9 cellular contexts compared by ENCODE assay signal in the genomic region with DNA sequence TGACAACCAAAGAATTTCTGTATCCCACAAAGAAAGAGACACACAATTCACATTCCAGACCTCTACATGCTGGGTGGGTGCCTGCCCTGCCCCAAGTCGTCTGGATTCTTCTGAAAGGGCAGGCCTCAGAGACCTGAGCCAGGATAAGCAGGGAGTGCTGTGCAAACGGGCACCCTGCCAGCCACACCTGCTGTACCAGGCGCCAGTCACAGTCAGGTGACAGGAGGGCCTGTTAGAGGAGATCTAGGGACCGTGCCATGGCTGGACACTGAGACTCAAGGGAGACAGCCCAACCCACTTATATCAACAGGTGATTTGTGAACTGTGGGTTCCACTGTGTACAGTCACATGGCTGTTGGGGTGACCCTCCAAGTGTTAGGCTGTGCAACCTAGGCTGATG.
DNase-seq lines count a peak whose midpoint lies in the region; ATAC-seq and TF ChIP-seq lines count a peak whose summit lies in the region.
"Had no signal": no experiment of that assay in that cellular context is flagged by ENCODE, and none has a peak within 500 bp of the region (broad histone marks: within the 10 kb centered on the region; RNA-seq: fewer than 3 reads in every experiment).

No MANE protein-coding gene starts in this region.

- H3K27ac Mint-ChIP-seq in activated naive CD8-positive, alpha-beta T cell = peak overlapping the region; percentile 94
- H3K27ac Mint-ChIP-seq in stimulated activated effector memory CD8-positive, alpha-beta T cell treated with anti-CD3 and anti-CD28 coated beads, Interleukin-12 subunit alpha, Interleukin-12 subunit beta, amount 100 ng/mL, for 72 hours = peak overlapping the region; percentile 24
- no peak overlapping the region for H3K27ac Mint-ChIP-seq in Caco-2 (ENCODE audit: unreplicated experiment)
- H3K27ac Mint-ChIP-seq in natural killer cell = no peak overlapping the region
- H3K27ac Mint-ChIP-seq: activated CD4-positive, alpha-beta memory T cell treated with anti-CD3 and anti-CD28 coated beads for 36 hours had no signal

- CTCF ChIA-PET in HEK293 (lab: Yijun Ruan, JAX) = interaction anchor here (1.3 kb wide), 1 partner anchor 10 kb away, joined by 3 read pairs; no protein-coding TSS in a partner anchor
- CTCF ChIA-PET in Caco-2 (lab: Charles Lee) = no interaction called here

- peaks cover 26% of the 10 kb centered on the region for H3K36me3 Mint-ChIP-seq in activated naive CD8-positive, alpha-beta T cell
- H3K36me3 Mint-ChIP-seq in stimulated activated effector memory CD8-positive, alpha-beta T cell treated with anti-CD3 and anti-CD28 coated beads, Interleukin-12 subunit alpha, Interleukin-12 subunit beta, amount 100 ng/mL, for 72 hours = no peaks in the 10 kb centered on the region
- H3K36me3 Mint-ChIP-seq in Caco-2 (ENCODE audit: insufficient read depth, unreplicated experiment) (peaks cover 12% of the 10 kb centered on the region), natural killer cell (no peaks in the 10 kb centered on the region)

- H3K9me3 ChIP-seq in HEK293 (ENCODE audit: control insufficient read depth, insufficient read depth, low read depth, low read length) = no peaks in the 10 kb centered on the region
- H3K9me3 ChIP-seq in right cardiac atrium (ENCODE audit: control insufficient read depth, low read length) = no peaks in the 10 kb centered on the region
- H3K9me3 ChIP-seq in Caco-2 = no peaks in the 10 kb centered on the region

- H3K4me1 Mint-ChIP-seq in activated naive CD8-positive, alpha-beta T cell (ENCODE audit: low read depth) = peaks cover 94% of the 10 kb centered on the region
- peaks cover 63% of the 10 kb centered on the region for H3K4me1 Mint-ChIP-seq in stimulated activated effector memory CD8-positive, alpha-beta T cell treated with anti-CD3 and anti-CD28 coated beads, Interleukin-12 subunit alpha, Interleukin-12 subunit beta, amount 100 ng/mL, for 72 hours
- H3K4me1 Mint-ChIP-seq in Caco-2 (ENCODE audit: low read depth, unreplicated experiment) (peaks cover 14% of the 10 kb centered on the region), natural killer cell (peaks cover 52 to 53% of the 10 kb centered on the region in 2 donors)

- H3K4me1 ChIP-seq in HEK293 (ENCODE audit: control insufficient read depth, insufficient read depth, low read length) = peaks cover 11% of the 10 kb centered on the region; the same call in 1 of the 2 replicates
- peaks cover 18% of the 10 kb centered on the region for H3K4me1 ChIP-seq in right cardiac atrium (ENCODE audit: control insufficient read depth, insufficient read depth, low read length)
- H3K4me1 ChIP-seq in Caco-2 = peaks cover 14% of the 10 kb centered on the region

- H3K4me3 Mint-ChIP-seq in activated naive CD8-positive, alpha-beta T cell = peak overlapping the region; percentile 10
- no peak overlapping the region for H3K4me3 Mint-ChIP-seq in stimulated activated effector memory CD8-positive, alpha-beta T cell treated with anti-CD3 and anti-CD28 coated beads, Interleukin-12 subunit alpha, Interleukin-12 subunit beta, amount 100 ng/mL, for 72 hours
- H3K4me3 Mint-ChIP-seq in Caco-2 (ENCODE audit: unreplicated experiment) (no peak overlapping the region), natural killer cell (no peak overlapping the region)
- H3K4me3 Mint-ChIP-seq: activated CD4-positive, alpha-beta memory T cell treated with anti-CD3 and anti-CD28 coated beads for 36 hours had no signal

- H3K27ac ChIP-seq in HEK293 (ENCODE audit: extremely low read depth, low read depth, low read length) (no peak overlapping the region), right cardiac atrium (ENCODE audit: low read length) (peak overlapping the region; percentile 70)

- intact Hi-C loops in right cardiac atrium (cut with DNase I) = no loop called here
- intact Hi-C loops in Caco-2 (cut with micrococcal nuclease; ENCODE audit: unreplicated experiment) = no loop called here
- intact Hi-C loops in natural killer cell (cut with micrococcal nuclease) = no loop called here

- DNase-seq in right cardiac atrium (peak; percentile 47 to 83 (median 82)), Caco-2 (no peak), HuH-7.5 (ENCODE audit: low spot score) (no peak), SHP77 treated with DMSO at 0.1 percent for 48 hours (lab: John Stamatoyannopoulos, UW) (no peak), natural killer cell (no peak)
- DNase-seq in stimulated activated effector memory CD8-positive, alpha-beta T cell treated with anti-CD3 and anti-CD28 coated beads, Interleukin-12 subunit alpha, Interleukin-12 subunit beta, amount 100 ng/mL, for 72 hours (ENCODE audit: low spot score in 2 of 2) = no peak
- DNase-seq: activated CD4-positive, alpha-beta memory T cell treated with anti-CD3 and anti-CD28 coated beads for 36 hours had no signal

- no peak overlapping the region for H3K4me3 ChIP-seq in HEK293 (ENCODE audit: low read depth, low read length)
- no peak overlapping the region for H3K4me3 ChIP-seq in right cardiac atrium (ENCODE audit: low read length)
- no peak overlapping the region for H3K4me3 ChIP-seq in Caco-2 (ENCODE audit: low read depth, low read length)

- H3K27me3 ChIP-seq in right cardiac atrium (ENCODE audit: control insufficient read depth, insufficient read depth) (no peaks in the 10 kb centered on the region), Caco-2 (replicated peaks; ENCODE audit: control insufficient read depth, insufficient read depth, low read length) (no peaks in the 10 kb centered on the region)

- WGBS in right cardiac atrium = 30% methylated on average over 4 of the region's 4 CpGs

- no TSS peak for BruUV-seq in Caco-2 (replicated peaks; lab: Mats Ljungman, UMichigan)

- H3K27me3 Mint-ChIP-seq in activated naive CD8-positive, alpha-beta T cell = no peaks in the 10 kb centered on the region
- H3K27me3 Mint-ChIP-seq in Caco-2 (ENCODE audit: insufficient read depth, unreplicated experiment) (no peaks in the 10 kb centered on the region), natural killer cell (ENCODE audit: low read depth in 2 of 2) (no peaks in the 10 kb centered on the region)
- H3K27me3 Mint-ChIP-seq: activated CD4-positive, alpha-beta memory T cell treated with anti-CD3 and anti-CD28 coated beads for 36 hours had no signal

- TF ChIP-seq CTCF in HEK293 (tag by site-specific recombination; IDR thresholded peaks at IDR 0.05) (no peak), Caco-2 (IDR thresholded peaks at IDR 0.05; ENCODE audit: insufficient read depth in 1 of 2, low read depth in 1 of 2, low read length in 1 of 2, severe bottlenecking in 1 of 2, unreplicated experiment in 1 of 2) (no peak), natural killer cell (IDR thresholded peaks at IDR 0.05) (no peak)

- POLR2A ChIA-PET in HEK293 (lab: Yijun Ruan, JAX) = no interaction called here
- POLR2A ChIA-PET in Caco-2 (lab: Charles Lee) = no interaction called here

- peak; percentile 48 to 64 for ATAC-seq in right cardiac atrium
- no peak for ATAC-seq in stimulated activated effector memory CD8-positive, alpha-beta T cell treated with anti-CD3 and anti-CD28 coated beads, Interleukin-12 subunit alpha, Interleukin-12 subunit beta, amount 100 ng/mL, for 72 hours
- ATAC-seq in natural killer cell = no peak

- H3K9me3 Mint-ChIP-seq in activated naive CD8-positive, alpha-beta T cell (ENCODE audit: low read depth) = no peaks in the 10 kb centered on the region
- no peaks in the 10 kb centered on the region for H3K9me3 Mint-ChIP-seq in stimulated activated effector memory CD8-positive, alpha-beta T cell treated with anti-CD3 and anti-CD28 coated beads, Interleukin-12 subunit alpha, Interleukin-12 subunit beta, amount 100 ng/mL, for 72 hours
- H3K9me3 Mint-ChIP-seq in Caco-2 (ENCODE audit: unreplicated experiment) (no peaks in the 10 kb centered on the region), natural killer cell (no peaks in the 10 kb centered on the region)
- H3K9me3 Mint-ChIP-seq: activated CD4-positive, alpha-beta memory T cell treated with anti-CD3 and anti-CD28 coated beads for 36 hours had no signal

- no peaks in the 10 kb centered on the region for H3K36me3 ChIP-seq in HEK293 (ENCODE audit: control insufficient read depth in 2 of 2, insufficient read depth in 1 of 2, low read length in 2 of 2)
- H3K36me3 ChIP-seq in Caco-2 (ENCODE audit: control insufficient read depth, insufficient read depth, low read length) = no peaks in the 10 kb centered on the region; the same call in 1 of the 2 replicates

TF ChIP-seq in HEK293, 187 proteins besides CTCF, POLR2A, EP300 and RAD21:
- TF ChIP-seq SCRT1 (tag by site-specific recombination; IDR thresholded peaks at IDR 0.05; ENCODE audit: borderline replicate concordance) = peak; percentile 63
- TF ChIP-seq ZBTB48 (tag by site-specific recombination; IDR thresholded peaks at IDR 0.05) = peak; percentile 38; the same call in 1 of the 2 replicates
- TF ChIP-seq SP3 (tag by site-specific recombination; IDR thresholded peaks at IDR 0.05) = no peak
- TF ChIP-seq BCL11B (tag by site-specific recombination; IDR thresholded peaks at IDR 0.05; ENCODE audit: low read depth) = no peak
- TF ChIP-seq, protein P1, sequence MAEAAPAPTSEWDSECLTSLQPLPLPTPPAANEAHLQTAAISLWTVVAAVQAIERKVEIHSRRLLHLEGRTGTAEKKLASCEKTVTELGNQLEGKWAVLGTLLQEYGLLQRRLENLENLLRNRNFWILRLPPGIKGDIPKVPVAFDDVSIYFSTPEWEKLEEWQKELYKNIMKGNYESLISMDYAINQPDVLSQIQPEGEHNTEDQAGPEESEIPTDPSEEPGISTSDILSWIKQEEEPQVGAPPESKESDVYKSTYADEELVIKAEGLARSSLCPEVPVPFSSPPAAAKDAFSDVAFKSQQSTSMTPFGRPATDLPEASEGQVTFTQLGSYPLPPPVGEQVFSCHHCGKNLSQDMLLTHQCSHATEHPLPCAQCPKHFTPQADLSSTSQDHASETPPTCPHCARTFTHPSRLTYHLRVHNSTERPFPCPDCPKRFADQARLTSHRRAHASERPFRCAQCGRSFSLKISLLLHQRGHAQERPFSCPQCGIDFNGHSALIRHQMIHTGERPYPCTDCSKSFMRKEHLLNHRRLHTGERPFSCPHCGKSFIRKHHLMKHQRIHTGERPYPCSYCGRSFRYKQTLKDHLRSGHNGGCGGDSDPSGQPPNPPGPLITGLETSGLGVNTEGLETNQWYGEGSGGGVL (tag by site-specific recombination; IDR thresholded peaks at IDR 0.05) = no peak
- peak; percentile 93 for TF ChIP-seq SCRT2 (tag by site-specific recombination; IDR thresholded peaks at IDR 0.05)
TF ChIP-seq in HEK293: peak in this region for 3.

Comparison
In these comparisons a context has a peak if more than half of its experiments do, and no peak if none do; other contexts are left out.
1. H3K27ac Mint-ChIP-seq: peak in activated naive CD8-positive, alpha-beta T cell (single experiment) and stimulated activated effector memory CD8-positive, alpha-beta T cell treated with anti-CD3 and anti-CD28 coated beads, Interleukin-12 subunit alpha, Interleukin-12 subunit beta, amount 100 ng/mL, for 72 hours (single experiment); none in Caco-2 (single experiment) and natural killer cell (0 of 2).
2. ATAC-seq: peak in right cardiac atrium (2 of 2); none in stimulated activated effector memory CD8-positive, alpha-beta T cell treated with anti-CD3 and anti-CD28 coated beads, Interleukin-12 subunit alpha, Interleukin-12 subunit beta, amount 100 ng/mL, for 72 hours (single experiment) and natural killer cell (0 of 3).
3. DNase-seq: peak in right cardiac atrium (3 of 3); none in stimulated activated effector memory CD8-positive, alpha-beta T cell treated with anti-CD3 and anti-CD28 coated beads, Interleukin-12 subunit alpha, Interleukin-12 subunit beta, amount 100 ng/mL, for 72 hours (0 of 2), Caco-2 (0 of 2), HuH-7.5 (single experiment), SHP77 treated with DMSO at 0.1 percent for 48 hours (single experiment) and natural killer cell (single experiment).